ENCODE assay signal across 15 cellular contexts in the genomic region with DNA sequence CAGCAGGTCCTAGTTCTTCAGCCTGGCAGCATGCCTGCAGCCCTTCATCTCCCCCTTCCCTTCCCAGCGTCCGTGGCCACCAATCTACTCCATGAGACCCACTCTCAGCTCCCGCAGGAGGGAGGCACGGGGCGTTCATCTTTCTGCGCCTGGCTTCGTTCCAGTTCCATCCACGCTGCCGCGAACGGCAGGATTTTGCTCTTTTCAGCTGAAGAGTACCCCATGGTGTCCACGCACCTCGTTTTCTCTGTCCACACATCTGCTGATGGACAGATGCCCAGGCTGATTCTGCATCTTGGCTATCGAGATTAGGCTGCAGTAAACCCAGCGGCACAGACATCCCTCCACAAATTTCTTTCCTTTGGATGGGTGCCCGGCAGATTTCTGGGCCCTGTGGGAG. TPM values are rescaled to one million over a fixed set of nuclear protein-coding genes. Genes with fewer than 3 reads are reported as not detected.
"Had no signal": no experiment of that assay in that cellular context is flagged by ENCODE, and none has a peak within 500 bp of the region (broad histone marks: within the 10 kb centered on the region; RNA-seq: fewer than 3 reads in every experiment).

No MANE protein-coding gene starts in this region.

- FAIRE-seq: frontal cortex, keratinocyte had no signal

- H3K27me3 ChIP-seq: adrenal gland, heart left ventricle had no signal

- ATAC-seq: activated T-helper 17 cell treated with anti-CD3 and anti-CD28 coated beads, Interleukin-2, amount 50 U/mL, for 72 hours; left lung had no signal

- H3K9me3 ChIP-seq: adrenal gland, heart left ventricle, left lung, tibial artery had no signal

- H3K27ac ChIP-seq: adrenal gland, heart left ventricle, left lung, tibial artery had no signal

- H3K4me1 ChIP-seq: adrenal gland, left lung, tibial artery had no signal

- H3K36me3 ChIP-seq: adrenal gland, heart left ventricle, left lung, tibial artery had no signal

- DNase-seq: activated CD4-positive, alpha-beta T cell treated with anti-CD3 and anti-CD28 coated beads for 48 hours; activated CD8-positive, alpha-beta memory T cell treated with anti-CD3 and anti-CD28 coated beads for 24 hours; activated naive CD4-positive, alpha-beta T cell treated with anti-CD3 and anti-CD28 coated beads, Interleukin-2, amount 50 U/mL, for 16 hours; activated T-cell treated with anti-CD3 and anti-CD28 coated beads for 4 hours; caudate nucleus; cortex of kidney; effector CD8-positive, alpha-beta T cell had no signal

- H3K4me3 ChIP-seq: adrenal gland, heart left ventricle, left lung, tibial artery had no signal

RNA-seq across cellular contexts. Expression of a gene that starts 30.6 kb away (rescaled TPM):
- polyA plus RNA-seq: fibroblast of lung, keratinocyte had no signal
